In genomic region chr5:151254533-151254932, GRCh38 we compare ENCODE assay signal across 17 cellular contexts. TPM values are rescaled to one million over a fixed set of nuclear protein-coding genes. Genes with fewer than 3 reads are reported as not detected.
DNase-seq lines count a peak whose midpoint lies in the region; ATAC-seq and TF ChIP-seq lines count a peak whose summit lies in the region.
"Had no signal": no experiment of that assay in that cellular context is flagged by ENCODE, and none has a peak within 500 bp of the region (broad histone marks: within the 10 kb centered on the region; RNA-seq: fewer than 3 reads in every experiment).

No MANE protein-coding gene starts in this region.

- H3K4me3 Mint-ChIP-seq in CD4-positive, alpha-beta T cell = peak overlapping the region; percentile 88
- H3K4me3 Mint-ChIP-seq in nephron = peak overlapping the region in 2 of 3 experiments; percentile 83 to 84
- H3K4me3 Mint-ChIP-seq in CD4-positive, alpha-beta memory T cell = no peak overlapping the region

- H3K9ac ChIP-seq in Loucy (ENCODE audit: low read depth, low read length, poor library complexity, severe bottlenecking) = no peak overlapping the region

- H3K36me3 ChIP-seq in Loucy (ENCODE audit: insufficient read depth, low read length) (no peaks in the 10 kb centered on the region), breast epithelium (no peaks in the 10 kb centered on the region)
- H3K36me3 ChIP-seq in CD4-positive, alpha-beta memory T cell (ENCODE audit: insufficient read depth, low read length) = no peaks in the 10 kb centered on the region
- H3K36me3 ChIP-seq: MG63 had no signal

- no peaks in the 10 kb centered on the region for H3K9me3 Mint-ChIP-seq in CD4-positive, alpha-beta T cell
- no peaks in the 10 kb centered on the region for H3K9me3 Mint-ChIP-seq in nephron
- peaks cover 0 to 2% (median 0%) of the 10 kb centered on the region in 8 donors for H3K9me3 Mint-ChIP-seq in CD4-positive, alpha-beta memory T cell

- no peaks in the 10 kb centered on the region for H3K27me3 Mint-ChIP-seq in CD4-positive, alpha-beta T cell
- no peaks in the 10 kb centered on the region for H3K27me3 Mint-ChIP-seq in nephron (ENCODE audit: low read depth)
- H3K27me3 Mint-ChIP-seq in CD4-positive, alpha-beta memory T cell = no peaks in the 10 kb centered on the region

- no peaks in the 10 kb centered on the region for H3K27me3 ChIP-seq in CD4-positive, alpha-beta T cell (ENCODE audit: control insufficient read depth, insufficient read depth, low read length)
- no peaks in the 10 kb centered on the region for H3K27me3 ChIP-seq in Loucy (ENCODE audit: insufficient read depth, low read length, poor library complexity, severe bottlenecking)
- no peaks in the 10 kb centered on the region for H3K27me3 ChIP-seq in breast epithelium
- no peaks in the 10 kb centered on the region for H3K27me3 ChIP-seq in CD4-positive, alpha-beta memory T cell (ENCODE audit: insufficient read depth, low read length)
- H3K27me3 ChIP-seq: heart right ventricle, MG63 had no signal

- H3K4me2 ChIP-seq in Loucy (ENCODE audit: low read depth, low read length, poor library complexity, severe bottlenecking) = peak overlapping the region; percentile 86

- no peak overlapping the region for H2AFZ ChIP-seq in Loucy (ENCODE audit: low read length)

- CTCF ChIA-PET in CD4-positive, alpha-beta T cell (lab: Charles Lee) = interaction anchor here (2.6 kb wide), 1 partner anchor 129 kb away, joined by 12 read pairs; no protein-coding TSS in a partner anchor
- CTCF ChIA-PET in CD4-positive, alpha-beta memory T cell (lab: Charles Lee; ENCODE audit: partially characterized antibody) = interaction anchor here (1.5 kb wide), 1 partner anchor 139 kb away, joined by 3 read pairs; no protein-coding TSS in a partner anchor

- no peak overlapping the region for H3K27ac Mint-ChIP-seq in CD4-positive, alpha-beta T cell
- no peak overlapping the region for H3K27ac Mint-ChIP-seq in nephron
- no peak overlapping the region for H3K27ac Mint-ChIP-seq in CD4-positive, alpha-beta memory T cell

- DNase-seq in CD4-positive, alpha-beta T cell = no peak
- DNase-seq in breast epithelium (ENCODE audit: low spot score in 2 of 2) (no peak), superior temporal gyrus (ENCODE audit: extremely low spot score) (no peak), NCI-H82 (lab: John Stamatoyannopoulos, UW) (no peak), KG1 (lab: John Stamatoyannopoulos, UW) (no peak)
- no peak for DNase-seq in CD4-positive, alpha-beta memory T cell
- DNase-seq: anterior cingulate cortex; C1 segment of cervical spinal cord; effector memory CD4-positive, alpha-beta T cell; heart right ventricle; MG63; NCI-H226; SHP77 had no signal

- H3K27ac ChIP-seq in CD4-positive, alpha-beta T cell (ENCODE audit: low read depth, low read length) = no peak overlapping the region
- no peak overlapping the region for H3K27ac ChIP-seq in breast epithelium
- no peak overlapping the region for H3K27ac ChIP-seq in CD4-positive, alpha-beta memory T cell (ENCODE audit: low read depth, low read length)

- peaks cover 61% of the 10 kb centered on the region for H3K4me1 Mint-ChIP-seq in CD4-positive, alpha-beta T cell (ENCODE audit: low read depth)
- H3K4me1 Mint-ChIP-seq in nephron = peaks cover 8% of the 10 kb centered on the region
- H3K4me1 Mint-ChIP-seq in CD4-positive, alpha-beta memory T cell = peaks cover 17 to 59% (median 36%) of the 10 kb centered on the region in 4 donors

- H4K20me1 ChIP-seq in Loucy (ENCODE audit: insufficient read depth, low read length, poor library complexity, severe bottlenecking) = no peaks in the 10 kb centered on the region

- no peaks in the 10 kb centered on the region for H3K36me3 Mint-ChIP-seq in CD4-positive, alpha-beta T cell (ENCODE audit: low read depth)
- H3K36me3 Mint-ChIP-seq in nephron (ENCODE audit: low read depth) = no peaks in the 10 kb centered on the region
- H3K36me3 Mint-ChIP-seq in CD4-positive, alpha-beta memory T cell = peaks cover 2 to 3% of the 10 kb centered on the region in 2 donors

- peaks cover 29% of the 10 kb centered on the region for H3K4me1 ChIP-seq in Loucy (ENCODE audit: insufficient read depth, low read length, poor library complexity, severe bottlenecking)
- peaks cover 0 to 3% of the 10 kb centered on the region in 2 donors for H3K4me1 ChIP-seq in breast epithelium
- peaks cover 37% of the 10 kb centered on the region for H3K4me1 ChIP-seq in CD4-positive, alpha-beta memory T cell (ENCODE audit: insufficient read depth, low read length)

- POLR2A ChIA-PET in CD4-positive, alpha-beta T cell (lab: Charles Lee) = no interaction called here
- POLR2A ChIA-PET in CD4-positive, alpha-beta memory T cell (lab: Charles Lee; ENCODE audit: partially characterized antibody) = no interaction called here

- no peaks in the 10 kb centered on the region for H3K79me2 ChIP-seq in Loucy (ENCODE audit: insufficient read depth, low read length)

- no peak for TF ChIP-seq CTCF in CD4-positive, alpha-beta T cell (IDR thresholded peaks at IDR 0.05)
- no peak for TF ChIP-seq CTCF in Loucy (conservative IDR thresholded peaks at IDR 0.05; ENCODE audit: low read length)
- TF ChIP-seq CTCF in breast epithelium (IDR thresholded peaks at IDR 0.05) = no peak
- TF ChIP-seq CTCF in nephron (IDR thresholded peaks at IDR 0.05; ENCODE audit: unreplicated experiment in 3 of 3) = no peak

- no peaks in the 10 kb centered on the region for H3K9me2 ChIP-seq in Loucy (replicated peaks; ENCODE audit: low read depth, low read length)

- ATAC-seq in CD4-positive, alpha-beta T cell (ENCODE audit: poor library complexity) = no peak
- ATAC-seq: heart right ventricle had no signal

- intact Hi-C loops in CD4-positive, alpha-beta T cell (cut with DNase I, micrococcal nuclease) = loop anchor here (5.0 to 10.0 kb wide), 6 partner anchors 42 to 1700 kb away; partner anchors contain the start of genes ANXA6 (in 1 of the 2), ATOX1 (in 1 of the 2), CSNK1A1 (in 1 of the 2) and G3BP1 (in 1 of the 2)
- intact Hi-C loops in breast epithelium (cut with DNase I; ENCODE audit: low total_unique reads) = no loop called here
- intact Hi-C loops in CD4-positive, alpha-beta memory T cell (cut with micrococcal nuclease) = loop anchor here (5.0 kb wide), 2 partner anchors 172 to 503 kb away; partner anchors contain the start of genes ATOX1 and TNIP1

- no peaks in the 10 kb centered on the region for H3F3A ChIP-seq in Loucy (ENCODE audit: low read depth)

- no peak for TF ChIP-seq POLR2A in breast epithelium (IDR thresholded peaks at IDR 0.05)

- H3K4me3 ChIP-seq in Loucy (ENCODE audit: low read length, poor library complexity, severe bottlenecking) (no peak overlapping the region), breast epithelium (peak overlapping the region in 2 of 3 donors; percentile 70 to 82)
- no peak overlapping the region for H3K4me3 ChIP-seq in CD4-positive, alpha-beta memory T cell (ENCODE audit: low read length in 2 of 2)
- H3K4me3 ChIP-seq: MG63 had no signal

- no peaks in the 10 kb centered on the region for H3K9me3 ChIP-seq in CD4-positive, alpha-beta T cell (ENCODE audit: control insufficient read depth, low read length)
- H3K9me3 ChIP-seq in Loucy (ENCODE audit: insufficient read depth, low read depth, low read length) (no peaks in the 10 kb centered on the region), breast epithelium (no peaks in the 10 kb centered on the region)
- no peaks in the 10 kb centered on the region for H3K9me3 ChIP-seq in CD4-positive, alpha-beta memory T cell (ENCODE audit: control insufficient read depth in 1 of 2, low read length in 2 of 2)
- H3K9me3 ChIP-seq: heart right ventricle, MG63 had no signal

RNA-seq across cellular contexts. Expression of gene GM2A, which starts 1.5 kb away (rescaled TPM):
- total RNA-seq in CD4-positive, alpha-beta T cell = 1 to 10 TPM; 3.1 to 4.1 TPM
- total RNA-seq in breast epithelium = 10 to 100 TPM; 35.1 to 58.0 (median 43.8) TPM
- 10 to 100 TPM; 20.4 to 23.1 TPM for total RNA-seq in CD4-positive, alpha-beta memory T cell
- polyA plus RNA-seq in CD4-positive, alpha-beta memory T cell = 1 to 10 TPM; 4.3 to 5.6 TPM

RNA-seq across cellular contexts. Expression of gene CCDC69, which starts 30.6 kb away (rescaled TPM):
- total RNA-seq in CD4-positive, alpha-beta T cell = 10 to 100 TPM; 68.0 to 68.9 TPM
- total RNA-seq in breast epithelium = 100 to 1,000 TPM in 1 of 3 donors, 10 to 100 TPM in 2; 47.4 to 201 (median 97.0) TPM
- 10 to 100 TPM; 93.5 to 93.9 TPM for total RNA-seq in CD4-positive, alpha-beta memory T cell
- polyA plus RNA-seq in CD4-positive, alpha-beta memory T cell = 10 to 100 TPM; 38.9 to 83.0 TPM

RNA-seq across cellular contexts. Expression of gene SLC36A3, which starts 49.0 kb away (rescaled TPM):
- not detected for total RNA-seq in CD4-positive, alpha-beta T cell
- not detected for total RNA-seq in breast epithelium
- total RNA-seq in CD4-positive, alpha-beta memory T cell = not detected
- polyA plus RNA-seq in CD4-positive, alpha-beta memory T cell = not detected
- total RNA-seq: heart right ventricle, liver, omental fat pad had no signal
- polyA plus RNA-seq: heart right ventricle, liver had no signal

Comparison
In these comparisons a context has a peak if more than half of its experiments do, and no peak if none do; other contexts are left out.
1. H3K4me3 Mint-ChIP-seq: peak in CD4-positive, alpha-beta T cell (single experiment) and nephron (2 of 3); none in CD4-positive, alpha-beta memory T cell (0 of 8).
2. H3K4me3 ChIP-seq: peak in breast epithelium (2 of 3); none in Loucy (single experiment) and CD4-positive, alpha-beta memory T cell (0 of 2).
3. RNA of gene GM2A, which starts 1.5 kb away (total RNA-seq): 35.1 to 58.0 TPM in breast epithelium and 20.4 to 23.1 TPM in CD4-positive, alpha-beta memory T cell; 3.1 to 4.1 TPM in CD4-positive, alpha-beta T cell; every median in the first group is over 4 times any median in the second.